8 cellular contexts compared by ENCODE assay signal in genomic region chr14:85532981-85533820, GRCh38. TPM values are rescaled to one million over a fixed set of nuclear protein-coding genes. Genes with fewer than 3 reads are reported as not detected.
DNase-seq lines count a peak whose midpoint lies in the region; ATAC-seq and TF ChIP-seq lines count a peak whose summit lies in the region.

No MANE protein-coding gene starts in this region.

- no peak overlapping the region for H3K27ac Mint-ChIP-seq in GM23338

- TF ChIP-seq CTCF in GM23338 (conservative IDR thresholded peaks at IDR 0.05; ENCODE audit: low read depth in 2 of 2), result no peak

- 0 to 1% methylated on average over 41 to 69 of the region's 85 CpGs for WGBS in mesodermal cell (ENCODE audit: insufficient coverage in 2 of 2), 2 experiments

- H3K27me3 ChIP-seq in GM23338 (ENCODE audit: insufficient read depth), result peaks cover 74% of the 10 kb centered on the region
- peaks cover 52% of the 10 kb centered on the region for H3K27me3 ChIP-seq in NT2/D1 (ENCODE audit: insufficient read depth, insufficient read length)

- H3K27ac ChIP-seq in GM23338 (ENCODE audit: low read depth) (no peak overlapping the region), mesodermal cell (ENCODE audit: low read depth, low read length, severe bottlenecking) (peak overlapping the region; percentile 70)

- H2AFZ ChIP-seq in GM23338, result peak overlapping the region; percentile 95

- H3K36me3 Mint-ChIP-seq in GM23338 (ENCODE audit: low read depth), result no peaks in the 10 kb centered on the region

- H4K20me1 ChIP-seq in GM23338 (replicated peaks; ENCODE audit: insufficient read depth), result no peaks in the 10 kb centered on the region

- H3K79me2 ChIP-seq in GM23338 (replicated peaks; ENCODE audit: insufficient read depth), result peaks cover 22% of the 10 kb centered on the region; the same call in 1 of the 2 replicates

- peak; percentile 61 for ATAC-seq in GM23338
- ATAC-seq in esophagus mucosa, result peak; percentile 49
- ATAC-seq in HG03025 (IDR thresholded peaks at IDR 0.05; ENCODE audit: low FRiP score, unreplicated experiment), result no peak

- H3K9me3 ChIP-seq in NT2/D1 (ENCODE audit: insufficient read depth, low read length), result no peaks in the 10 kb centered on the region
- H3K9me3 ChIP-seq in mesodermal cell (ENCODE audit: control insufficient read depth, low read length), result no peaks in the 10 kb centered on the region

- H3K9me2 ChIP-seq in GM23338 (ENCODE audit: insufficient read depth), result no peaks in the 10 kb centered on the region

- peak overlapping the region; percentile 85 for H3K9ac ChIP-seq in NT2/D1 (ENCODE audit: insufficient read length, low read depth)

- peak overlapping the region; percentile 98 for H3K4me2 ChIP-seq in GM23338

- H3K9me3 Mint-ChIP-seq in GM23338, result no peaks in the 10 kb centered on the region; the same call in 2 of the 3 replicates

- H3K4me1 ChIP-seq in GM23338 (ENCODE audit: insufficient read depth), result peaks cover 55% of the 10 kb centered on the region
- H3K4me1 ChIP-seq in NT2/D1 (ENCODE audit: insufficient read depth, insufficient read length), result no peaks in the 10 kb centered on the region
- peaks cover 5% of the 10 kb centered on the region for H3K4me1 ChIP-seq in mesodermal cell (ENCODE audit: control insufficient read depth, insufficient read depth, low read length, poor library complexity, severe bottlenecking)

- peaks cover 3% of the 10 kb centered on the region; the same call in 1 of the 2 replicates for H3F3A ChIP-seq in GM23338 (replicated peaks; ENCODE audit: low read depth)

- H3K4me3 ChIP-seq in GM23338 (peak overlapping the region; percentile 83), NT2/D1 (ENCODE audit: insufficient read length, low read depth) (peak overlapping the region; percentile 58), mesodermal cell (ENCODE audit: extremely low read depth, insufficient read depth, low read length, poor library complexity, severe bottlenecking) (peak overlapping the region; percentile 70)

- H3K4me3 Mint-ChIP-seq in GM23338, result peak overlapping the region; percentile 75

- H3K27me3 Mint-ChIP-seq in GM23338 (ENCODE audit: insufficient read depth, low read depth, poor library complexity), result peaks cover 72% of the 10 kb centered on the region

- peaks cover 61% of the 10 kb centered on the region for H3K4me1 Mint-ChIP-seq in GM23338

- DNase-seq in GM23338 (ENCODE audit: low spot score) (peak; percentile 95), NT2/D1 (ENCODE audit: low read depth, low spot score) (no peak), ureter (ENCODE audit: low spot score) (peak; percentile 66)
- no peak for DNase-seq in activated naive CD4-positive, alpha-beta T cell treated with Interleukin-2 at 50 U/mL for 16 hours
- DNase-seq in stimulated activated CD4-positive, alpha-beta T cell treated with anti-CD3 and anti-CD28 coated beads, Interleukin-4, amount 100 ng/mL, for 4 hours, result no peak

- H3K36me3 ChIP-seq in GM23338 (ENCODE audit: insufficient read depth) (no peaks in the 10 kb centered on the region), NT2/D1 (ENCODE audit: insufficient read depth, insufficient read length, low read length) (no peaks in the 10 kb centered on the region), mesodermal cell (ENCODE audit: control insufficient read depth, insufficient read depth, low read length) (peaks cover 5% of the 10 kb centered on the region)

TF ChIP-seq in GM23338, 12 proteins besides CTCF, POLR2A, EP300 and RAD21:
- TF ChIP-seq ETS1 (IDR thresholded peaks at IDR 0.05), result no peak
- TF ChIP-seq POLR2AphosphoS5 (IDR thresholded peaks at IDR 0.05; ENCODE audit: low read depth), result peak; percentile 28; the same call in 1 of the 2 replicates
- peak; percentile 15 for TF ChIP-seq EZH2 (IDR thresholded peaks at IDR 0.05; ENCODE audit: low read depth, unreplicated experiment)
- no peak for TF ChIP-seq ZNF331 (CRISPR knock-in tag; IDR thresholded peaks at IDR 0.05; ENCODE audit: low read depth)

RNA-seq across cellular contexts. Expression of gene FLRT2, which starts 3.3 kb away (rescaled TPM):
- total RNA-seq in GM23338 (2014; rRNA removed; shearing (Covaris generic)), result 5.4 and 7.4 TPM in 2 replicates
- polyA plus RNA-seq in GM23338 (2016; fragmentation: Nextera tagmentation; extraction: Ambion mirVana), result 3.8 and 4.3 TPM in 2 replicates
- total RNA-seq in esophagus mucosa (2.1 TPM), ureter (25.5 TPM)
- polyA plus RNA-seq in mesodermal cell (2013, experiment 1 of 2), result 82.3 TPM
- 80.4 TPM for polyA plus RNA-seq in mesodermal cell (2013, experiment 2 of 2)

Comparison
In these comparisons a context has a peak if more than half of its experiments do, and no peak if none do; other contexts are left out.
1. DNase-seq: peak in GM23338 (single experiment) and ureter (single experiment); none in NT2/D1 (single experiment), activated naive CD4-positive, alpha-beta T cell treated with Interleukin-2 at 50 U/mL for 16 hours (single experiment) and stimulated activated CD4-positive, alpha-beta T cell treated with anti-CD3 and anti-CD28 coated beads, Interleukin-4, amount 100 ng/mL, for 4 hours (0 of 2).
2. Peak in every context shown above with its lines, with median percentiles within 50 percentile points of each other: H3K4me3 ChIP-seq.